ENCODE assay signal across 9 cellular contexts in the genomic region with DNA sequence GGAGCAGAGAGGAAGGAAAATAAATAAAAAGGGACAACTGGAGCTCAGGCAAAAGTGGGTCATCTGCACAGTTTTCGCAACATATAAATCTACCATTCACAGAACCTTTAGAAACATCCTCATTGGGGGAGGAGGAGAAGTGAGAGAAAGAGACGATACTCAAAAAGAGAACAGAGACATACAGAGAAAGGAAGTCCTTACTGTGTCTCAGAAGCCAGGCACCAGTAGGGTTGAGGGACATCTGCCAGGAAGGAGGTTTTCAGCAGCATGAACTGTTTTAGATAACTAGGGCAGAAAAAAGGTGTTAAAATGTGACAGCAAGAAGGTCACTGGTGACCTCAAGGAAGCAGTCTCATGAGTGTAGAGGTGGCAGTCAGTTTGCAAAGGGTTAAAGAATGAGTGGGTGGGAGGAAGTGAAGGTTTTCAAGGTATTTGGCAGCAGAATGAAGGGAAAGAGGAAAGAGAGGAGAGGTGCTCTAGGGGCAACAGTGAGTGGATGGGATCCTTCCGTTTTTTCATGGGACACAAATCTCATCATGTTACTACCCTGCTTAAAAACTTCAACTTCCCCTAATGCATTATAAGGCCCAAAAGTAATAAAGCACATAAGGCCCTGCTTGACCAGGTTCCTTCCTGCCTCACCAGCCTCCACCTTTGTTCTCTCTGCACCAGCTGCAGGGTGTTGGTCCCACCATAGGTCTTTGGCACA. TPM values are rescaled to one million over a fixed set of nuclear protein-coding genes. Genes with fewer than 3 reads are reported as not detected.
DNase-seq lines count a peak whose midpoint lies in the region; ATAC-seq, FAIRE-seq and TF ChIP-seq lines count a peak whose summit lies in the region.
"Had no signal": no experiment of that assay in that cellular context is flagged by ENCODE, and none has a peak within 500 bp of the region (broad histone marks: within the 10 kb centered on the region; RNA-seq: fewer than 3 reads in every experiment).

No MANE protein-coding gene starts in this region.

- no peak for TF ChIP-seq CTCF in coronary artery (IDR thresholded peaks at IDR 0.05)

- no peak for TF ChIP-seq POLR2A in GM12891 (IDR thresholded peaks at IDR 0.05; ENCODE audit: low read depth, low read length)

- no peaks in the 10 kb centered on the region for H3K27me3 Mint-ChIP-seq in central memory CD8-positive, alpha-beta T cell

- H3K27ac Mint-ChIP-seq in central memory CD8-positive, alpha-beta T cell (ENCODE audit: low read depth): no peak overlapping the region
- H3K27ac Mint-ChIP-seq: IgD-negative memory B cell had no signal

- peaks cover 3% of the 10 kb centered on the region for H3K36me3 Mint-ChIP-seq in central memory CD8-positive, alpha-beta T cell (ENCODE audit: insufficient read depth)
- H3K36me3 Mint-ChIP-seq: IgD-negative memory B cell had no signal

- ATAC-seq in GM21390 (IDR thresholded peaks at IDR 0.05; ENCODE audit: unreplicated experiment) (peak; percentile 85), HG03521 (IDR thresholded peaks at IDR 0.05; ENCODE audit: unreplicated experiment) (peak; percentile 87)
- peak; percentile 74 for ATAC-seq in central memory CD8-positive, alpha-beta T cell (replicated peaks; ENCODE audit: extremely low read depth, poor library complexity, severe bottlenecking)
- ATAC-seq in stimulated activated naive CD8-positive, alpha-beta T cell treated with anti-CD3 and anti-CD28 coated beads, Interleukin-15, Interleukin-2, amounts not matched to agents 100 U/mL and 50 U/mL, for 24 hours: peak; percentile 83

- DNase-seq in GM12891 (ENCODE audit: insufficient read length, low spot score): peak; percentile 53
- peak in 1 of 2 donors; percentile 22 for DNase-seq in central memory CD8-positive, alpha-beta T cell (ENCODE audit: low spot score in 2 of 2)
- peak; percentile 45 for DNase-seq in stimulated activated naive CD8-positive, alpha-beta T cell treated with anti-CD3 and anti-CD28 coated beads, Interleukin-15, Interleukin-2, amounts not matched to agents 100 U/mL and 50 U/mL, for 24 hours
- no peak for DNase-seq in UCSD-AML1 (lab: John Stamatoyannopoulos, UW; ENCODE audit: unreplicated experiment)
- no peak for DNase-seq in activated gamma-delta T cell (lab: John Stamatoyannopoulos, UW)
- no peak for DNase-seq in coronary artery (ENCODE audit: low spot score)

- H3K4me1 Mint-ChIP-seq in central memory CD8-positive, alpha-beta T cell: peaks cover 36% of the 10 kb centered on the region

- H3K4me3 Mint-ChIP-seq in central memory CD8-positive, alpha-beta T cell: no peak overlapping the region
- H3K4me3 Mint-ChIP-seq: IgD-negative memory B cell had no signal

- H3K27ac ChIP-seq in coronary artery: peak overlapping the region in 1 of 2 donors; percentile 39

- H3K4me3 ChIP-seq in coronary artery: no peak overlapping the region

- no peaks in the 10 kb centered on the region for H3K9me3 Mint-ChIP-seq in central memory CD8-positive, alpha-beta T cell
- H3K9me3 Mint-ChIP-seq: IgD-negative memory B cell had no signal

- FAIRE-seq in GM12891 (lab: Jason Lieb, UNC): peak; percentile 97

TF ChIP-seq in GM12891, 5 proteins besides CTCF, POLR2A, EP300 and RAD21:
- TF ChIP-seq SPI1 (IDR thresholded peaks at IDR 0.05; ENCODE audit: low read depth, low read length): peak; percentile 86
- no peak for TF ChIP-seq PAX5 (IDR thresholded peaks at IDR 0.05; ENCODE audit: insufficient read depth, low read length, severe bottlenecking)
TF ChIP-seq in GM12891: peak in this region for 1.

RNA-seq across cellular contexts. Expression of a gene that starts 9.5 kb away (rescaled TPM):
- 43.3 TPM for polyA plus RNA-seq in GM12891 (2012; ENCODE audit: low read depth, missing spikeins)

Comparison
In these comparisons a context has a peak if more than half of its experiments do, and no peak if none do; other contexts are left out.
1. DNase-seq: peak in GM12891 (single experiment) and stimulated activated naive CD8-positive, alpha-beta T cell treated with anti-CD3 and anti-CD28 coated beads, Interleukin-15, Interleukin-2, amounts not matched to agents 100 U/mL and 50 U/mL, for 24 hours (single experiment); none in UCSD-AML1 (single experiment), activated gamma-delta T cell (single experiment) and coronary artery (single experiment).
2. Peak in every context shown above with its lines, with median percentiles within 50 percentile points of each other: ATAC-seq.